ENCODE assay signal across 26 cellular contexts in genomic region chr4:99938243-99938753, GRCh38.
"Had no signal": no experiment of that assay in that cellular context is flagged by ENCODE, and none has a peak within 500 bp of the region (broad histone marks: within the 10 kb centered on the region; RNA-seq: fewer than 3 reads in every experiment).

No MANE protein-coding gene starts in this region.

- H3K27me3 ChIP-seq: cardiac muscle cell had no signal

- H3K27ac Mint-ChIP-seq: activated naive CD4-positive, alpha-beta T cell treated with anti-CD3 and anti-CD28 coated beads, Interleukin-2, amount 50 U/mL, for 24 hours; activated T-helper 2 cell treated with anti-CD3 and anti-CD28 coated beads, Interferon-gamma antibody, Interleukin-2, Interleukin-4, amounts not matched to agents 10 μg/mL and 5 μg/mL and 100 μg/mL, durations not matched to agents 14 hours and 24 hours and 36 hours; T-helper 1 cell treated with Interleukin-12 subunit alpha and Interleukin-12 subunit beta and Interleukin-4 antibody, amounts not matched to agents 30 μg/mL and 1 μg/mL, for 36 hours had no signal

- ATAC-seq: activated CD4-positive, CD25-positive, alpha-beta regulatory T cell treated with anti-CD3 and anti-CD28 coated beads, Interleukin-2, amount 50 U/mL, for 24 hours; Panc1; Right ventricle myocardium inferior had no signal

- H3K4me3 Mint-ChIP-seq: activated naive CD4-positive, alpha-beta T cell treated with anti-CD3 and anti-CD28 coated beads, Interleukin-2, amount 50 U/mL, for 24 hours; brain; T-helper 1 cell treated with Interleukin-12 subunit alpha and Interleukin-12 subunit beta and Interleukin-4 antibody, amounts not matched to agents 30 μg/mL and 1 μg/mL, for 36 hours had no signal

- H3K4me2 ChIP-seq: KMS-11 had no signal

- H3K27ac ChIP-seq: cardiac muscle cell, KMS-11 had no signal

- H3K9ac ChIP-seq: KMS-11 had no signal

- DNase-seq: activated CD4-positive, alpha-beta T cell treated with anti-CD3 and anti-CD28 coated beads for 4 hours; activated T-cell treated with anti-CD3 and anti-CD28 coated beads for 4 hours; activated T-cell treated with anti-CD3 and anti-CD28 coated beads, Interleukin-2, amount 50 U/mL, for 48 hours; amygdala; cerebellar nuclear complex; NCI-H1092 treated with DMSO at 0.1 percent for 48 hours; NCI-H1417 treated with DMSO at 0.1 percent for 48 hours; NCI-H1694; NCI-H2029; NCI-H2107; NCI-H345; NCI-H510A treated with DMSO at 0.1 percent for 48 hours; NCI-H69; NK-92 treated with Interleukin-12 subunit alpha and Interleukin-12 subunit beta, amount 100 ng/mL, for 24 hours; OCI-M1; RPMI8226 had no signal

- H3K27me3 Mint-ChIP-seq: activated naive CD4-positive, alpha-beta T cell treated with anti-CD3 and anti-CD28 coated beads, Interleukin-2, amount 50 U/mL, for 24 hours; brain; IgD-negative memory B cell had no signal

- H3K4me3 ChIP-seq: cardiac muscle cell had no signal
